29 cellular contexts compared by ENCODE assay signal in the genomic region with DNA sequence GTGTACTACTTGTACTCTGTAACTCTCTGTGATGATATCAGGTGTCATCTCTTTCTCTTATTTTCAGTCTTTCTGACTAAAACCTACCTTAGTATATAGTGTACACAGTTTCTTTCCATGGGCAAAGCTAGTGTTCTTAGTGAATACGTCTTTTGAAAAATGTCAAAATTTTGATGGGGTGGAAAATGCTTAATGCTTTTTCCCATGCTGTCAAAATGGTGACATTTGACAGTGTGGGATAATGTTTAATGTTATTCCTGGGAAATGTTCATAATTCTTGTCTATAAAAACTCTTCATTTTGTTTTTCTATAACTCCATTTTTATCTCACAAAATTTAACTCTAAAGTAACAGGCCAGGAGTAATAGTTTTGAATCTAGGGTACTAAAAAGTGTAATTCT.
A peak's percentile ranks its signal among the peaks of the same experiment; 100 is the strongest.
DNase-seq lines count a peak whose midpoint lies in the region; ATAC-seq and TF ChIP-seq lines count a peak whose summit lies in the region.
"Had no signal": no experiment of that assay in that cellular context is flagged by ENCODE, and none has a peak within 500 bp of the region (broad histone marks: within the 10 kb centered on the region; RNA-seq: fewer than 3 reads in every experiment).

No MANE protein-coding gene starts in this region.

- H3K36me3 Mint-ChIP-seq in activated naive CD8-positive, alpha-beta T cell treated with anti-CD3 and anti-CD28 coated beads, Interleukin-2, amount 50 U/mL, for 24 hours (ENCODE audit: low read depth) = no peaks in the 10 kb centered on the region
- H3K36me3 Mint-ChIP-seq: CD14-positive monocyte; CD4-positive, alpha-beta memory T cell; CD4-positive, CD25-positive, alpha-beta regulatory T cell; CD8-positive, alpha-beta memory T cell; CD8-positive, alpha-beta T cell had no signal

- no peaks in the 10 kb centered on the region for H3K27me3 ChIP-seq in neural cell (ENCODE audit: insufficient read depth, low read depth, low read length)
- H3K27me3 ChIP-seq: BE2C; BLaER1; BLaER1 treated with 17β-estradiol and CSF1 and Interleukin-3, amounts not matched to agents 10 nM and 100 nM had no signal

- H3K4me2 ChIP-seq in neural cell (ENCODE audit: low read length) = no peak overlapping the region
- H3K4me2 ChIP-seq: A549; BLaER1; BLaER1 treated with 17β-estradiol and CSF1 and Interleukin-3, amounts not matched to agents 10 nM and 100 nM had no signal

- no peak for ATAC-seq in activated naive CD8-positive, alpha-beta T cell treated with anti-CD3 and anti-CD28 coated beads, Interleukin-2, amount 50 U/mL, for 24 hours
- ATAC-seq: A549; CD8-positive, alpha-beta T cell had no signal

- H2AFZ ChIP-seq in neural cell (ENCODE audit: low read depth, low read length) = no peak overlapping the region

- H3K27ac ChIP-seq in neural cell (ENCODE audit: low read length) = no peak overlapping the region
- H3K27ac ChIP-seq: 22Rv1; A549; BLaER1; BLaER1 treated with 17β-estradiol and CSF1 and Interleukin-3, amounts not matched to agents 10 nM and 100 nM; C4-2B had no signal

- H3K36me3 ChIP-seq in neural cell (ENCODE audit: insufficient read depth, low read length) = no peaks in the 10 kb centered on the region
- H3K36me3 ChIP-seq: BE2C; BLaER1; BLaER1 treated with 17β-estradiol and CSF1 and Interleukin-3, amounts not matched to agents 10 nM and 100 nM had no signal

- no peaks in the 10 kb centered on the region for H3K79me2 ChIP-seq in neural cell (replicated peaks; ENCODE audit: insufficient read depth, low read length)

- H3K27ac Mint-ChIP-seq in activated naive CD8-positive, alpha-beta T cell treated with anti-CD3 and anti-CD28 coated beads, Interleukin-2, amount 50 U/mL, for 24 hours = no peak overlapping the region
- H3K27ac Mint-ChIP-seq: B cell; CD14-positive monocyte; CD4-positive, alpha-beta memory T cell; CD4-positive, alpha-beta T cell; CD4-positive, CD25-positive, alpha-beta regulatory T cell; CD8-positive, alpha-beta memory T cell; CD8-positive, alpha-beta T cell had no signal

- no peak overlapping the region for H3K4me3 Mint-ChIP-seq in activated naive CD8-positive, alpha-beta T cell treated with anti-CD3 and anti-CD28 coated beads, Interleukin-2, amount 50 U/mL, for 24 hours
- H3K4me3 Mint-ChIP-seq: B cell; CD14-positive monocyte; CD4-positive, alpha-beta memory T cell; CD4-positive, alpha-beta T cell; CD4-positive, CD25-positive, alpha-beta regulatory T cell; CD8-positive, alpha-beta memory T cell; CD8-positive, alpha-beta T cell had no signal

- H4K20me1 ChIP-seq in neural cell (ENCODE audit: insufficient read depth) = no peaks in the 10 kb centered on the region
- H4K20me1 ChIP-seq: BLaER1; BLaER1 treated with 17β-estradiol and CSF1 and Interleukin-3, amounts not matched to agents 10 nM and 100 nM had no signal

- TF ChIP-seq EP300 in neural cell (conservative IDR thresholded peaks at IDR 0.05; ENCODE audit: poor library complexity, severe bottlenecking) = peak; percentile 91

- no peak overlapping the region for H3K9ac ChIP-seq in neural cell (ENCODE audit: low read length)
- H3K9ac ChIP-seq: BLaER1; BLaER1 treated with 17β-estradiol and CSF1 and Interleukin-3, amounts not matched to agents 10 nM and 100 nM had no signal

- H3K27me3 Mint-ChIP-seq in activated naive CD8-positive, alpha-beta T cell treated with anti-CD3 and anti-CD28 coated beads, Interleukin-2, amount 50 U/mL, for 24 hours = no peaks in the 10 kb centered on the region
- H3K27me3 Mint-ChIP-seq: B cell; CD4-positive, alpha-beta memory T cell; CD4-positive, alpha-beta T cell; CD4-positive, CD25-positive, alpha-beta regulatory T cell; CD8-positive, alpha-beta memory T cell had no signal

- no peak for TF ChIP-seq CTCF in neural cell (IDR thresholded peaks at IDR 0.05; ENCODE audit: poor library complexity, severe bottlenecking)

- DNase-seq in activated naive CD8-positive, alpha-beta T cell treated with anti-CD3 and anti-CD28 coated beads, Interleukin-2, amount 50 U/mL, for 24 hours = no peak
- DNase-seq: 8988T; ACHN; AML-193; BE2C; C1 segment of cervical spinal cord; Caco-2; Calu3; CD4-positive, alpha-beta memory T cell; CD4-positive, alpha-beta T cell; CD4-positive, CD25-positive, alpha-beta regulatory T cell; CD8-positive, alpha-beta memory T cell; CD8-positive, alpha-beta T cell; COR-L47; DMS 273 treated with DMSO at 0.1 percent for 48 hours; DMS153; DMS53; DMS79; DMS79 treated with DMSO at 0.1 percent for 48 hours; DND-41; EL had no signal

- no peaks in the 10 kb centered on the region for H3K4me1 Mint-ChIP-seq in activated naive CD8-positive, alpha-beta T cell treated with anti-CD3 and anti-CD28 coated beads, Interleukin-2, amount 50 U/mL, for 24 hours
- H3K4me1 Mint-ChIP-seq: B cell; CD14-positive monocyte; CD4-positive, alpha-beta memory T cell; CD4-positive, CD25-positive, alpha-beta regulatory T cell; CD8-positive, alpha-beta memory T cell had no signal

- no peaks in the 10 kb centered on the region for H3K9me2 ChIP-seq in neural cell (ENCODE audit: insufficient read depth, low read length)

- H3F3A ChIP-seq in neural cell (ENCODE audit: insufficient read depth, low read length, poor library complexity, severe bottlenecking) = no peaks in the 10 kb centered on the region

- H3K4me3 ChIP-seq in neural cell (ENCODE audit: low read length) = no peak overlapping the region
- H3K4me3 ChIP-seq: A549; BLaER1; BLaER1 treated with 17β-estradiol and CSF1 and Interleukin-3, amounts not matched to agents 10 nM and 100 nM had no signal

- H3K9me3 ChIP-seq in neural cell (ENCODE audit: low read length) = no peaks in the 10 kb centered on the region
- H3K9me3 ChIP-seq: A549; BE2C; BLaER1; BLaER1 treated with 17β-estradiol and CSF1 and Interleukin-3, amounts not matched to agents 10 nM and 100 nM; Caco-2 had no signal

- TF ChIP-seq RAD21 in neural cell (conservative IDR thresholded peaks at IDR 0.05) = no peak

- peaks cover 20% of the 10 kb centered on the region for H3K9me3 Mint-ChIP-seq in activated naive CD8-positive, alpha-beta T cell treated with anti-CD3 and anti-CD28 coated beads, Interleukin-2, amount 50 U/mL, for 24 hours

TF ChIP-seq in neural cell, 6 proteins besides CTCF, POLR2A, EP300 and RAD21:
- TF ChIP-seq EZH2 (IDR thresholded peaks at IDR 0.05; ENCODE audit: borderline replicate concordance, insufficient read depth, low read length, poor library complexity, severe bottlenecking) (no peak), POLR2AphosphoS5 (IDR thresholded peaks at IDR 0.05) (peak; percentile 37), SMC3 (conservative IDR thresholded peaks at IDR 0.05; ENCODE audit: poor library complexity) (no peak), TAF1 (IDR thresholded peaks at IDR 0.05; ENCODE audit: low read depth) (no peak), MXI1 (conservative IDR thresholded peaks at IDR 0.05; ENCODE audit: poor library complexity, severe bottlenecking) (no peak)
- TF ChIP-seq, protein P1, sequence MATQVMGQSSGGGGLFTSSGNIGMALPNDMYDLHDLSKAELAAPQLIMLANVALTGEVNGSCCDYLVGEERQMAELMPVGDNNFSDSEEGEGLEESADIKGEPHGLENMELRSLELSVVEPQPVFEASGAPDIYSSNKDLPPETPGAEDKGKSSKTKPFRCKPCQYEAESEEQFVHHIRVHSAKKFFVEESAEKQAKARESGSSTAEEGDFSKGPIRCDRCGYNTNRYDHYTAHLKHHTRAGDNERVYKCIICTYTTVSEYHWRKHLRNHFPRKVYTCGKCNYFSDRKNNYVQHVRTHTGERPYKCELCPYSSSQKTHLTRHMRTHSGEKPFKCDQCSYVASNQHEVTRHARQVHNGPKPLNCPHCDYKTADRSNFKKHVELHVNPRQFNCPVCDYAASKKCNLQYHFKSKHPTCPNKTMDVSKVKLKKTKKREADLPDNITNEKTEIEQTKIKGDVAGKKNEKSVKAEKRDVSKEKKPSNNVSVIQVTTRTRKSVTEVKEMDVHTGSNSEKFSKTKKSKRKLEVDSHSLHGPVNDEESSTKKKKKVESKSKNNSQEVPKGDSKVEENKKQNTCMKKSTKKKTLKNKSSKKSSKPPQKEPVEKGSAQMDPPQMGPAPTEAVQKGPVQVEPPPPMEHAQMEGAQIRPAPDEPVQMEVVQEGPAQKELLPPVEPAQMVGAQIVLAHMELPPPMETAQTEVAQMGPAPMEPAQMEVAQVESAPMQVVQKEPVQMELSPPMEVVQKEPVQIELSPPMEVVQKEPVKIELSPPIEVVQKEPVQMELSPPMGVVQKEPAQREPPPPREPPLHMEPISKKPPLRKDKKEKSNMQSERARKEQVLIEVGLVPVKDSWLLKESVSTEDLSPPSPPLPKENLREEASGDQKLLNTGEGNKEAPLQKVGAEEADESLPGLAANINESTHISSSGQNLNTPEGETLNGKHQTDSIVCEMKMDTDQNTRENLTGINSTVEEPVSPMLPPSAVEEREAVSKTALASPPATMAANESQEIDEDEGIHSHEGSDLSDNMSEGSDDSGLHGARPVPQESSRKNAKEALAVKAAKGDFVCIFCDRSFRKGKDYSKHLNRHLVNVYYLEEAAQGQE (IDR thresholded peaks at IDR 0.05; ENCODE audit: borderline replicate concordance) = peak; percentile 98
